Comparison of ENCODE assay signal across 18 cellular contexts in the genomic region with DNA sequence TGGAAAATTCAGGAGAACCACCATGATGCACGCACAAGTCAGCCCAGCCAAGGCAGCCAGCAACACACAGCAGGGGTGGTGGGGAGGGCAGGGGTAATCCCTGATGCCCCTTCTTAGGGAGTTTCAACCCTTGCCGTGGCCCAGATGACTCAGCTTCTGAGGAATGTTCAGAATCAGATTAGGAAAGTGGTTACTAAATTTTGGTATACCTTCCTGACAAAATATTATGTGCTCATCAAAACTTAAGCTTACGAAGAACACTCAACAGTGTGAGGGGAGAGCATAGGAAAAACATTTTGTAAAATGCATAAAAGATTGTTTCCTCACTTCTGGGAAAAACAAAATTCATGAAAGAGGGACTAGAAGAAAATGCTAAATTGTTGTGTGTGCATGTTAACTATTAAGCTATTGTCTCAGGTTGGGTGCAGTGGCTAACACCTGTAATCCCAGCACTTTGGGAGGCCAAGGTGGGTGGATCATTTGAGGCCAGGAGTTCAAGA. TPM values are rescaled to one million over a fixed set of nuclear protein-coding genes. Genes with fewer than 3 reads are reported as not detected.
DNase-seq lines count a peak whose midpoint lies in the region; ATAC-seq and TF ChIP-seq lines count a peak whose summit lies in the region.
"Had no signal": no experiment of that assay in that cellular context is flagged by ENCODE, and none has a peak within 500 bp of the region (broad histone marks: within the 10 kb centered on the region; RNA-seq: fewer than 3 reads in every experiment).

No MANE protein-coding gene starts in this region.

- H3K36me3 ChIP-seq in brain microvascular endothelial cell (replicated peaks) (peaks cover 61% of the 10 kb centered on the region), esophagus muscularis mucosa (peaks cover 78 to 100% (median 97%) of the 10 kb centered on the region in 4 donors)

- 77% methylated on average over 3 of the region's 3 CpGs for WGBS in esophagus muscularis mucosa

- TF ChIP-seq CTCF in brain microvascular endothelial cell (IDR thresholded peaks at IDR 0.05; ENCODE audit: low read depth, low read length, missing control alignments) = no peak
- TF ChIP-seq CTCF in esophagus muscularis mucosa (IDR thresholded peaks at IDR 0.05) = no peak

- no peak overlapping the region for H3K4me3 ChIP-seq in brain microvascular endothelial cell (ENCODE audit: low read depth, low read length)
- H3K4me3 ChIP-seq in esophagus muscularis mucosa = no peak overlapping the region
- H3K4me3 ChIP-seq: cardiac muscle cell, heart right ventricle had no signal

- H3K27ac ChIP-seq in brain microvascular endothelial cell (no peak overlapping the region), esophagus muscularis mucosa (replicated peaks in 1 of 4) (no peak overlapping the region)
- H3K27ac ChIP-seq: cardiac muscle cell, heart right ventricle had no signal

- no peak for TF ChIP-seq EP300 in esophagus muscularis mucosa (IDR thresholded peaks at IDR 0.05)

- H3K4me1 ChIP-seq in esophagus muscularis mucosa = no peaks in the 10 kb centered on the region
- H3K4me1 ChIP-seq: heart right ventricle had no signal

- no peaks in the 10 kb centered on the region for H3K9me3 ChIP-seq in esophagus muscularis mucosa
- H3K9me3 ChIP-seq: heart right ventricle had no signal

- intact Hi-C loops in esophagus muscularis mucosa (cut with DNase I) = no loop called here

- no peak for TF ChIP-seq POLR2A in esophagus muscularis mucosa (IDR thresholded peaks at IDR 0.05; ENCODE audit: low read depth)

- peak; percentile 63 for DNase-seq in EH (ENCODE audit: low read depth)
- DNase-seq in HT1080 (ENCODE audit: low read depth) = peak; percentile 29
- peak; percentile 33 for DNase-seq in brain microvascular endothelial cell
- peak; percentile 28 for DNase-seq in left lobe of liver (ENCODE audit: low spot score)
- DNase-seq in NCI-H1092 treated with DMSO at 0.1 percent for 48 hours (lab: John Stamatoyannopoulos, UW) = no peak
- no peak for DNase-seq in COLO668 (lab: John Stamatoyannopoulos, UW; ENCODE audit: unreplicated experiment)
- DNase-seq in esophagus muscularis mucosa (ENCODE audit: extremely low spot score) = no peak
- DNase-seq: CD4-positive, CD25-positive, alpha-beta regulatory T cell; DND-41; heart right ventricle; left colon; NCI-H2029; NCI-H526; stimulated activated naive CD8-positive, alpha-beta T cell treated with anti-CD3 and anti-CD28 coated beads, Interleukin-15, amount 100 ng/mL, for 72 hours had no signal

- H3K27me3 ChIP-seq in brain microvascular endothelial cell (replicated peaks) (no peaks in the 10 kb centered on the region), esophagus muscularis mucosa (no peaks in the 10 kb centered on the region)
- H3K27me3 ChIP-seq: cardiac muscle cell, heart right ventricle had no signal

- in situ Hi-C loops in brain microvascular endothelial cell (cut with HindIII; ENCODE audit: low pct_ligation_motif_present, low sequenced_read_pairs) = no loop called here

- ATAC-seq in left lobe of liver = no peak
- ATAC-seq in GM19328 (IDR thresholded peaks at IDR 0.05; ENCODE audit: unreplicated experiment) = no peak
- ATAC-seq: heart right ventricle; left colon; stimulated activated naive CD8-positive, alpha-beta T cell treated with anti-CD3 and anti-CD28 coated beads, Interleukin-15, amount 100 ng/mL, for 72 hours; WTC11 had no signal

RNA-seq across cellular contexts. Expression of gene SERPIND1, which starts 32.1 kb away (rescaled TPM):
- total RNA-seq in HT1080 (2014; rRNA removed; shearing (Covaris generic)) = 0.37 and 0.80 TPM in 2 replicates
- 1.2 and 1.5 TPM in 2 replicates for polyA plus RNA-seq in HT1080 (2015; cell fraction: cytosol; rRNA removed)
- polyA plus RNA-seq in HT1080 (2015; cell fraction: nucleus; rRNA removed) = 0.33 and 0.72 TPM in 2 replicates
- total RNA-seq in left lobe of liver (261 TPM), esophagus muscularis mucosa (under 1 TPM in 3 of 4 donors, not detected in 1; 0.46 to 0.83 (median 0.50) TPM)
- total RNA-seq: CD4-positive, CD25-positive, alpha-beta regulatory T cell; left colon; myocyte had no signal

RNA-seq across cellular contexts. Expression of gene PI4KA, which starts 52.6 kb away (rescaled TPM):
- total RNA-seq in HT1080 (2014; rRNA removed; shearing (Covaris generic)) = 32.9 and 35.9 TPM in 2 replicates
- 22.3 and 22.8 TPM in 2 replicates for polyA plus RNA-seq in HT1080 (2015; cell fraction: cytosol; rRNA removed)
- 76.2 and 80.1 TPM in 2 replicates for polyA plus RNA-seq in HT1080 (2015; cell fraction: nucleus; rRNA removed)
- total RNA-seq in left lobe of liver (40.4 TPM), esophagus muscularis mucosa (100 to 1,000 TPM in 1 of 4 donors, 10 to 100 TPM in 3; 69.8 to 115 (median 82.3) TPM)

RNA-seq across cellular contexts. Expression of gene SNAP29, which starts 52.8 kb away (rescaled TPM):
- total RNA-seq in HT1080 (2014; rRNA removed; shearing (Covaris generic)) = 11.2 and 12.0 TPM in 2 replicates
- 16.5 and 17.4 TPM in 2 replicates for polyA plus RNA-seq in HT1080 (2015; cell fraction: cytosol; rRNA removed)
- polyA plus RNA-seq in HT1080 (2015; cell fraction: nucleus; rRNA removed) = 7.0 and 7.4 TPM in 2 replicates
- total RNA-seq in left lobe of liver (24.6 TPM), esophagus muscularis mucosa (10 to 100 TPM; 21.2 to 33.6 (median 26.4) TPM)

Comparison
In these comparisons a context has a peak if more than half of its experiments do, and no peak if none do; other contexts are left out.
1. DNase-seq: peak in EH (single experiment), HT1080 (single experiment), brain microvascular endothelial cell (single experiment) and left lobe of liver (single experiment); none in NCI-H1092 treated with DMSO at 0.1 percent for 48 hours (single experiment), COLO668 (single experiment) and esophagus muscularis mucosa (single experiment).
2. RNA of gene SERPIND1, which starts 32.1 kb away (total RNA-seq): 261 TPM in left lobe of liver (single experiment); 0.37 to 0.80 TPM in HT1080 and 0.46 to 0.83 TPM in esophagus muscularis mucosa; every median in the first group is over 100 times any median in the second.